In the genomic region with DNA sequence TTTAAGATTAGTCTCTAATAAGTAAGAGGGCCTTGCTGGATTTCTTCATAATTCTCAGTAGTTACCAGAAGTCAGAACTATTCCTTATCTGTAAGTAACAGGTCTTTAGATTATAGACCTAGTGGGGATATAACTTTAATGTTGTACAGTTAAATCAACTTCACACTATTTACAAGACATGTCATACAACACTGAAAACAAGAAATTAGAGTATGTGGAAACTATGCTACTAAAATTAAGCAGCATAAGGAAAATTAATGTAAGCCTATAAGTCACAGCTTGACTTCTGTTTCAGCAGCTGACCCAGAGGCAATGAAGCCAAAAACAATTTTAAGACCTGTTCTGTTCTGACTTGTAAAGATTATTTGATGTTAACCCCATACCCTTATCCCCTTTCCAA, we compare ENCODE assay signal across 18 cellular contexts.
"Had no signal": no experiment of that assay in that cellular context is flagged by ENCODE, and none has a peak within 500 bp of the region (broad histone marks: within the 10 kb centered on the region; RNA-seq: fewer than 3 reads in every experiment).

No MANE protein-coding gene starts in this region.

- H3K4me3 ChIP-seq: ascending aorta, breast epithelium, heart right ventricle, pancreas, right lobe of liver, thyroid gland had no signal

- DNase-seq: activated CD4-positive, alpha-beta T cell treated with anti-CD3 and anti-CD28 coated beads for 1 hour; activated CD4-positive, alpha-beta T cell treated with anti-CD3 and anti-CD28 coated beads, Interleukin-2, amount 50 U/mL, for 4 hours; activated gamma-delta T cell; activated T-cell treated with anti-CD3 and anti-CD28 coated beads, Interleukin-2, amount 50 U/mL, for 72 hours; cortex of kidney; heart right ventricle; left ventricle myocardium superior; naive thymus-derived CD4-positive, alpha-beta T cell; pancreas; right lobe of liver; stimulated activated CD4-positive, alpha-beta T cell treated with anti-CD3 and anti-CD28 coated beads, Interleukin-4, amount 100 ng/mL, for 4 hours; thyroid gland had no signal

- H3K27ac ChIP-seq: ascending aorta, breast epithelium, heart right ventricle, pancreas, right lobe of liver, thyroid gland, VCaP had no signal

- ATAC-seq: activated T-cell treated with anti-CD3 and anti-CD28 coated beads, Interleukin-2, amount 50 U/mL, for 72 hours; heart right ventricle; left ventricle myocardium superior; naive thymus-derived CD4-positive, alpha-beta T cell; right lobe of liver; stimulated activated memory B cell treated with anti-CD40 and anti-IgM and Interleukin-4, amounts not matched to agents 10 μg/mL and 1 μg/mL and 100 μg/mL, for 72 hours had no signal

- H3K36me3 Mint-ChIP-seq: stimulated activated memory B cell treated with anti-CD40 and anti-IgM and Interleukin-4, amounts not matched to agents 10 μg/mL and 1 μg/mL and 100 μg/mL, for 72 hours had no signal

- H3K9me3 Mint-ChIP-seq: T-helper 2 cell treated with Interferon-gamma antibody and Interleukin-4, amounts not matched to agents 5 μg/mL and 100 μg/mL, for 36 hours had no signal

- H3K9me3 ChIP-seq: ascending aorta, breast epithelium, pancreas, right lobe of liver, thyroid gland had no signal

- H3K4me1 ChIP-seq: ascending aorta, breast epithelium, right lobe of liver had no signal

- H3K27me3 Mint-ChIP-seq: activated naive CD4-positive, alpha-beta T cell treated with anti-CD3 and anti-CD28 coated beads, Interleukin-2, amount 50 U/mL, for 24 hours; naive thymus-derived CD4-positive, alpha-beta T cell; stimulated activated memory B cell treated with anti-CD40 and anti-IgM and Interleukin-4, amounts not matched to agents 10 μg/mL and 1 μg/mL and 100 μg/mL, for 72 hours had no signal

- H3K36me3 ChIP-seq: ascending aorta, breast epithelium, heart right ventricle, pancreas, right lobe of liver, thyroid gland had no signal

- H3K27ac Mint-ChIP-seq: activated naive CD4-positive, alpha-beta T cell treated with anti-CD3 and anti-CD28 coated beads, Interleukin-2, amount 50 U/mL, for 24 hours; activated T-cell treated with anti-CD3 and anti-CD28 coated beads, Interleukin-2, amount 50 U/mL, for 72 hours; naive thymus-derived CD4-positive, alpha-beta T cell; T-helper 2 cell treated with Interferon-gamma antibody and Interleukin-4, amounts not matched to agents 5 μg/mL and 100 μg/mL, for 36 hours had no signal

- H3K27me3 ChIP-seq: ascending aorta, breast epithelium, heart right ventricle, pancreas, right lobe of liver, thyroid gland had no signal

- H3K4me3 Mint-ChIP-seq: activated naive CD4-positive, alpha-beta T cell treated with anti-CD3 and anti-CD28 coated beads, Interleukin-2, amount 50 U/mL, for 24 hours; activated T-cell treated with anti-CD3 and anti-CD28 coated beads, Interleukin-2, amount 50 U/mL, for 72 hours; naive thymus-derived CD4-positive, alpha-beta T cell; stimulated activated memory B cell treated with anti-CD40 and anti-IgM and Interleukin-4, amounts not matched to agents 10 μg/mL and 1 μg/mL and 100 μg/mL, for 72 hours; T-helper 2 cell treated with Interferon-gamma antibody and Interleukin-4, amounts not matched to agents 5 μg/mL and 100 μg/mL, for 36 hours had no signal
